In the genomic region with DNA sequence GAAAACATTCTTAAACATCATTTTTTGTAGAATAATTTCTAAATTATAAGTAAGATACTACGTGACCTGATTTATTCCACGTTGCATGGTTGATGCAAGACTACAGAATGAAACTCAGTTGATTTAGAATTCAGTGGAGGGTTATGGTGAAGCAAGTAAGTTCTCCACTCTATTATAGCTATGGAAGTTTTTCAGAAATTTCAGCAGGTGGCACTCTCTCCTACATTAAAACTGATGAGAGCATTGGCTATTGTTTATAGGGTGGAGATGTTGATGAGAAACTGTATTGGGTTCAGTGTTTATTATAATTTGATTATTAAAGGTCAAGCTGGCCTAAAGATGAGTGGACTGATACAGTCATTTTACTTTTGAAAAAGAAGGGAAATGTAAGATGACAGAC, we compare ENCODE assay signal across 9 cellular contexts.
A peak's percentile ranks its signal among the peaks of the same experiment; 100 is the strongest.
DNase-seq lines count a peak whose midpoint lies in the region; ATAC-seq and TF ChIP-seq lines count a peak whose summit lies in the region.
"Had no signal": no experiment of that assay in that cellular context is flagged by ENCODE, and none has a peak within 500 bp of the region (broad histone marks: within the 10 kb centered on the region; RNA-seq: fewer than 3 reads in every experiment).

No MANE protein-coding gene starts in this region.

- H3K27me3 ChIP-seq in mesendoderm (ENCODE audit: insufficient read depth, low read length, poor library complexity): no peaks in the 10 kb centered on the region

- TF ChIP-seq CTCF in OCI-LY7 (conservative IDR thresholded peaks at IDR 0.05; ENCODE audit: low read length): peak; percentile 85

- H4K5ac ChIP-seq in mesendoderm (ENCODE audit: low read length): no peak overlapping the region

- CTCF ChIA-PET in OCI-LY7 (lab: Charles Lee; ENCODE audit: unreplicated experiment): no interaction called here

- H3K79me2 ChIP-seq in OCI-LY7 (ENCODE audit: insufficient read depth, low read depth, low read length) (no peaks in the 10 kb centered on the region), mesendoderm (ENCODE audit: control insufficient read depth, insufficient read depth, low read length) (no peaks in the 10 kb centered on the region)

- H4K20me1 ChIP-seq in OCI-LY7 (ENCODE audit: insufficient read depth, low read length): no peaks in the 10 kb centered on the region

- no peaks in the 10 kb centered on the region for H3K79me1 ChIP-seq in mesendoderm (ENCODE audit: low read length)

- no peak overlapping the region for H2BK120ac ChIP-seq in mesendoderm (ENCODE audit: low read depth, low read length)

- no peak overlapping the region for H4K8ac ChIP-seq in mesendoderm (ENCODE audit: low read depth, low read length)

- H3K4me1 ChIP-seq in OCI-LY7 (ENCODE audit: insufficient read depth, low read length, poor library complexity, severe bottlenecking): no peaks in the 10 kb centered on the region
- H3K4me1 ChIP-seq in mesendoderm (ENCODE audit: control insufficient read depth, low read depth, low read length): no peaks in the 10 kb centered on the region

- no peak overlapping the region for H3K23ac ChIP-seq in mesendoderm (ENCODE audit: low read length)

- no peak overlapping the region for H3K4me3 ChIP-seq in OCI-LY7 (ENCODE audit: low read depth, low read length, poor library complexity, severe bottlenecking)
- H3K4me3 ChIP-seq in mesendoderm (ENCODE audit: low read length): no peak overlapping the region

- H3K9me3 ChIP-seq in OCI-LY7 (ENCODE audit: low read length): no peaks in the 10 kb centered on the region

- H2AFZ ChIP-seq in OCI-LY7 (ENCODE audit: low read length): no peak overlapping the region

- no CpG with 5 or more reads among the region's 2 CpGs for WGBS in mesendoderm (ENCODE audit: extremely low coverage, insufficient coverage, low lambda C conversion rate)

- no peak overlapping the region for H2BK15ac ChIP-seq in mesendoderm (replicated peaks; ENCODE audit: low read depth)

- intact Hi-C loops in OCI-LY7 (cut with micrococcal nuclease; ENCODE audit: unreplicated experiment): loop anchor here (1.0 kb wide), 3 partner anchors 318 to 589 kb away; no protein-coding TSS in a partner anchor
- intact Hi-C loops in posterior vena cava (cut with DNase I): no loop called here

- no peaks in the 10 kb centered on the region for H3K9me3 Mint-ChIP-seq in effector memory CD8-positive, alpha-beta T cell
- H3K9me3 Mint-ChIP-seq: T-cell had no signal

- H3K9ac ChIP-seq in mesendoderm (ENCODE audit: low read length): no peak overlapping the region

- no peak overlapping the region for H3K56ac ChIP-seq in mesendoderm (ENCODE audit: low read length)

- no peak overlapping the region for H3K18ac ChIP-seq in mesendoderm (ENCODE audit: low read length)

- H3K36me3 ChIP-seq in OCI-LY7 (ENCODE audit: insufficient read depth, low read length) (no peaks in the 10 kb centered on the region), mesendoderm (ENCODE audit: control insufficient read depth, insufficient read depth, low read length) (no peaks in the 10 kb centered on the region)

- no peak overlapping the region for H2AK5ac ChIP-seq in mesendoderm (ENCODE audit: low read length)

- no peak overlapping the region for H3K27ac ChIP-seq in OCI-LY7 (ENCODE audit: low read depth, low read length, poor library complexity, severe bottlenecking)
- no peak overlapping the region for H3K27ac ChIP-seq in mesendoderm (ENCODE audit: low read depth, low read length)

- H3K9me2 ChIP-seq in OCI-LY7 (ENCODE audit: insufficient read depth, low read length): no peaks in the 10 kb centered on the region

- no peaks in the 10 kb centered on the region for H3K27me3 Mint-ChIP-seq in effector memory CD8-positive, alpha-beta T cell
- H3K27me3 Mint-ChIP-seq: T-cell had no signal

- no peak overlapping the region for H2BK5ac ChIP-seq in mesendoderm (ENCODE audit: low read length)

- H3K27ac Mint-ChIP-seq in effector memory CD8-positive, alpha-beta T cell: no peak overlapping the region
- H3K27ac Mint-ChIP-seq: T-cell had no signal

- no peak overlapping the region for H3K4me3 Mint-ChIP-seq in effector memory CD8-positive, alpha-beta T cell
- H3K4me3 Mint-ChIP-seq: T-cell had no signal

- peak; percentile 62 for ATAC-seq in GM19468 (IDR thresholded peaks at IDR 0.05; ENCODE audit: extremely low read depth, unreplicated experiment)
- ATAC-seq in HG03571 (IDR thresholded peaks at IDR 0.05; ENCODE audit: unreplicated experiment): peak; percentile 52
- ATAC-seq in effector memory CD8-positive, alpha-beta T cell (replicated peaks): peak; percentile 87

- no peak overlapping the region for H3K4ac ChIP-seq in mesendoderm (ENCODE audit: low read depth, low read length)

- no TSS peak for BruUV-seq in OCI-LY7 (replicated peaks; lab: Mats Ljungman, UMichigan)

- no peak overlapping the region for H3K4me2 ChIP-seq in OCI-LY7 (ENCODE audit: low read length)
- H3K4me2 ChIP-seq in mesendoderm (ENCODE audit: low read length): no peak overlapping the region

- no peaks in the 10 kb centered on the region for H3K4me1 Mint-ChIP-seq in effector memory CD8-positive, alpha-beta T cell (ENCODE audit: low read depth in 2 of 2)
- H3K4me1 Mint-ChIP-seq: T-cell had no signal

- POLR2A ChIA-PET in OCI-LY7 (lab: Charles Lee): no interaction called here

- peaks cover 4% of the 10 kb centered on the region for H3K36me3 Mint-ChIP-seq in effector memory CD8-positive, alpha-beta T cell (ENCODE audit: insufficient read depth)

- DNase-seq in DMS53 (lab: John Stamatoyannopoulos, UW): peak; percentile 56
- DNase-seq in OCI-LY7 (ENCODE audit: low spot score): peak; percentile 48
- DNase-seq in effector memory CD8-positive, alpha-beta T cell: no peak
- DNase-seq in mesendoderm: peak; percentile 48
- no peak for DNase-seq in posterior vena cava (ENCODE audit: low spot score)
- no peak for DNase-seq in stimulated activated CD8-positive, alpha-beta memory T cell treated with anti-CD3 and anti-CD28 coated beads, Interleukin-4, amount 100 ng/mL, for 48 hours
- DNase-seq: T-cell had no signal

Comparison
In these comparisons a context has a peak if more than half of its experiments do, and no peak if none do; other contexts are left out.
1. DNase-seq: peak in DMS53 (single experiment), OCI-LY7 (single experiment) and mesendoderm (single experiment); none in effector memory CD8-positive, alpha-beta T cell (0 of 3), posterior vena cava (single experiment) and stimulated activated CD8-positive, alpha-beta memory T cell treated with anti-CD3 and anti-CD28 coated beads, Interleukin-4, amount 100 ng/mL, for 48 hours (single experiment).
2. Peak in every context shown above with its lines, with median percentiles within 50 percentile points of each other: ATAC-seq.